10 cellular contexts compared by ENCODE assay signal in the genomic region with DNA sequence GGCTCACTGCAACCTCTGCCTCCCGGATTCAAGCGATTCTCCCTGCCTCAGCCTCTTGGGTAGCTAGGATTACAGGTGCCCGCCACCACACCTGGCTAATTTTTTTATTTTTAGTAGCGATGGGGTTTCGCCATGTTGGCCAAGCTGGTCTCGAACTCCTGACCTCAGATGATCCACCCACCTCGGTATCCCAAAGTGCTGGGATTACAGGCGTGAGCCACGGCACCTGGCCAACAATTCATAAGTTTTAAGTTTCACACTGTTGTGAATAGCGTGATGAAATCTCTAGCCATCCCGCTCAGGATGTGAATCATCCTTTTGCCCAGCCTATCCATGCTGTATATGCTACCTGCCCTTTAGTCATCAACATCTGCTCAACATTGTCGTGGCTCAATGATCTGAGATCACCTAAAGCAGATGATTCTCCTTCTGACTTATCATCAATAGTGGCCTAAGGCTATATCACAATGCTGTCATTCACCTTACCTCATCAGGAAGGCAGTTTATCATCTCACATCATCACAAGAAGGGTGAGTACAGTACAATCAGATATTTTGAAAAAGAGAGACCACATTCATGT. TPM values are rescaled to one million over a fixed set of nuclear protein-coding genes. Genes with fewer than 3 reads are reported as not detected.
A peak's percentile ranks its signal among the peaks of the same experiment; 100 is the strongest.
DNase-seq lines count a peak whose midpoint lies in the region; ATAC-seq lines count a peak whose summit lies in the region.
"Had no signal": no experiment of that assay in that cellular context is flagged by ENCODE, and none has a peak within 500 bp of the region (broad histone marks: within the 10 kb centered on the region; RNA-seq: fewer than 3 reads in every experiment).

No MANE protein-coding gene starts in this region.

- H3K36me3 ChIP-seq in aorta (ENCODE audit: control insufficient read depth in 1 of 2, insufficient read depth in 2 of 2, low read length in 1 of 2): no peaks in the 10 kb centered on the region

- H3K27ac Mint-ChIP-seq in activated T-cell treated with anti-CD3 and anti-CD28 coated beads, Interleukin-2, amount 50 U/mL, for 24 hours: peak overlapping the region; percentile 92
- peak overlapping the region; percentile 28 for H3K27ac Mint-ChIP-seq in stimulated activated naive B cell treated with anti-CD40 and anti-IgM and Interleukin-4, amounts not matched to agents 10 μg/mL and 1 μg/mL and 100 μg/mL, for 72 hours

- H3K4me3 Mint-ChIP-seq in activated T-cell treated with anti-CD3 and anti-CD28 coated beads, Interleukin-2, amount 50 U/mL, for 24 hours: peak overlapping the region; percentile 97
- H3K4me3 Mint-ChIP-seq in stimulated activated naive B cell treated with anti-CD40 and anti-IgM and Interleukin-4, amounts not matched to agents 10 μg/mL and 1 μg/mL and 100 μg/mL, for 72 hours: peak overlapping the region in 1 of 2 donors; percentile 41

- WGBS in aorta, 2 donors: 94 to 95% methylated on average over 12 of the region's 12 CpGs

- intact Hi-C loops in aorta (cut with DNase I): loop anchor here in 1 of 2 donors (5.0 kb wide), 1 partner anchor 68 kb away; a partner anchor contains a TSS

- no peak for DNase-seq in activated T-cell treated with anti-CD3 and anti-CD28 coated beads, Interleukin-2, amount 50 U/mL, for 24 hours
- no peak for DNase-seq in activated T-cell treated with anti-CD3 and anti-CD28 coated beads, Interleukin-2, amount 50 U/mL, for 1 hour
- DNase-seq in SIG-M5 treated with dmso at 0.1 percent for 504 hours (lab: John Stamatoyannopoulos, UW; ENCODE audit: unreplicated experiment) (peak; percentile 75), dermis microvascular lymphatic vessel endothelial cell (ENCODE audit: low read depth in 2 of 2) (peak; percentile 92 to 97), aorta (no peak), NCI-H524 treated with DMSO at 0.1 percent for 48 hours (lab: John Stamatoyannopoulos, UW) (no peak), NCI-H2171 treated with DMSO at 0.1 percent for 48 hours (lab: John Stamatoyannopoulos, UW) (no peak)
- no peak for DNase-seq in stimulated activated naive B cell treated with anti-CD40 and anti-IgM and Interleukin-4, amounts not matched to agents 10 μg/mL and 1 μg/mL and 100 μg/mL, for 72 hours
- DNase-seq: Caco-2, NCI-H1694 had no signal

- peaks cover 0 to 3% of the 10 kb centered on the region in 2 donors for H3K4me1 ChIP-seq in aorta (ENCODE audit: control insufficient read depth in 1 of 2, insufficient read depth in 2 of 2, low read length in 2 of 2)

- H3K36me3 Mint-ChIP-seq in activated T-cell treated with anti-CD3 and anti-CD28 coated beads, Interleukin-2, amount 50 U/mL, for 24 hours (ENCODE audit: low read depth): peaks cover 91% of the 10 kb centered on the region
- peaks cover 16 to 33% of the 10 kb centered on the region in 2 donors for H3K36me3 Mint-ChIP-seq in stimulated activated naive B cell treated with anti-CD40 and anti-IgM and Interleukin-4, amounts not matched to agents 10 μg/mL and 1 μg/mL and 100 μg/mL, for 72 hours

- H3K9me3 Mint-ChIP-seq in activated T-cell treated with anti-CD3 and anti-CD28 coated beads, Interleukin-2, amount 50 U/mL, for 24 hours: no peaks in the 10 kb centered on the region
- no peaks in the 10 kb centered on the region for H3K9me3 Mint-ChIP-seq in stimulated activated naive B cell treated with anti-CD40 and anti-IgM and Interleukin-4, amounts not matched to agents 10 μg/mL and 1 μg/mL and 100 μg/mL, for 72 hours

- H3K4me1 Mint-ChIP-seq in activated T-cell treated with anti-CD3 and anti-CD28 coated beads, Interleukin-2, amount 50 U/mL, for 24 hours (ENCODE audit: low read depth): peaks cover 75% of the 10 kb centered on the region
- peaks cover 40 to 74% of the 10 kb centered on the region in 2 donors for H3K4me1 Mint-ChIP-seq in stimulated activated naive B cell treated with anti-CD40 and anti-IgM and Interleukin-4, amounts not matched to agents 10 μg/mL and 1 μg/mL and 100 μg/mL, for 72 hours

- no peak overlapping the region for H3K4me3 ChIP-seq in aorta (ENCODE audit: low read length in 2 of 2)

- no peaks in the 10 kb centered on the region for H3K9me3 ChIP-seq in aorta (ENCODE audit: control insufficient read depth, low read length)
- H3K9me3 ChIP-seq: Caco-2 had no signal

- H3K27ac ChIP-seq in aorta (ENCODE audit: low read depth in 1 of 2, low read length in 2 of 2): no peak overlapping the region

- H3K27me3 Mint-ChIP-seq in activated T-cell treated with anti-CD3 and anti-CD28 coated beads, Interleukin-2, amount 50 U/mL, for 24 hours: no peaks in the 10 kb centered on the region
- no peaks in the 10 kb centered on the region for H3K27me3 Mint-ChIP-seq in stimulated activated naive B cell treated with anti-CD40 and anti-IgM and Interleukin-4, amounts not matched to agents 10 μg/mL and 1 μg/mL and 100 μg/mL, for 72 hours

- no peaks in the 10 kb centered on the region for H3K27me3 ChIP-seq in aorta (ENCODE audit: control insufficient read depth in 1 of 2, insufficient read depth in 2 of 2, low read length in 1 of 2)

- ATAC-seq in stimulated activated naive B cell treated with anti-CD40 and anti-IgM and Interleukin-4, amounts not matched to agents 10 μg/mL and 1 μg/mL and 100 μg/mL, for 72 hours (replicated peaks): no peak
- no peak for ATAC-seq in aorta (ENCODE audit: low FRiP score)

RNA-seq across cellular contexts. Expression of a gene that starts 2.6 kb away (rescaled TPM):
- total RNA-seq in dermis microvascular lymphatic vessel endothelial cell (27.7 and 31.1 TPM in 2 replicates), aorta (10 to 100 TPM; 36.4 to 42.3 TPM)
- polyA plus RNA-seq in aorta: 100 to 1,000 TPM in 1 of 2 donors, 10 to 100 TPM in 1; 74.6 to 116 TPM

RNA-seq across cellular contexts. Expression of a gene that starts 2.7 kb away (rescaled TPM):
- total RNA-seq in dermis microvascular lymphatic vessel endothelial cell (8.6 and 10.0 TPM in 2 replicates), aorta (10 to 100 TPM; 31.1 to 41.6 TPM)
- 10 to 100 TPM; 47.6 to 50.5 TPM for polyA plus RNA-seq in aorta

RNA-seq across cellular contexts. Expression of a gene that starts 17.1 kb away (rescaled TPM):
- total RNA-seq in dermis microvascular lymphatic vessel endothelial cell: 0.76 and 1.7 TPM in 2 replicates
- 1 to 10 TPM in 1 of 2 donors, under 1 TPM in 1; 0.78 to 2.5 TPM for total RNA-seq in aorta
- 10 to 100 TPM in 1 of 2 donors, 1 to 10 TPM in 1; 7.9 to 14.8 TPM for polyA plus RNA-seq in aorta

RNA-seq across cellular contexts. Expression of a gene that starts 17.2 kb away (rescaled TPM):
- total RNA-seq in dermis microvascular lymphatic vessel endothelial cell (32.3 and 60.6 TPM in 2 replicates), aorta (10 to 100 TPM; 44.7 to 46.8 TPM)
- polyA plus RNA-seq in aorta: 10 to 100 TPM; 25.2 to 39.7 TPM

RNA-seq across cellular contexts. Expression of a gene that starts 25.9 kb away (rescaled TPM):
- under 0.01 and 0.26 TPM in 2 replicates for total RNA-seq in dermis microvascular lymphatic vessel endothelial cell
- total RNA-seq in aorta: under 1 TPM; 0.24 to 0.26 TPM
- polyA plus RNA-seq in aorta: not detected

Comparison
In these comparisons a context has a peak if more than half of its experiments do, and no peak if none do; other contexts are left out.
1. DNase-seq: peak in SIG-M5 treated with dmso at 0.1 percent for 504 hours (single experiment) and dermis microvascular lymphatic vessel endothelial cell (2 of 2); none in activated T-cell treated with anti-CD3 and anti-CD28 coated beads, Interleukin-2, amount 50 U/mL, for 24 hours (single experiment), activated T-cell treated with anti-CD3 and anti-CD28 coated beads, Interleukin-2, amount 50 U/mL, for 1 hour (single experiment), stimulated activated naive B cell treated with anti-CD40 and anti-IgM and Interleukin-4, amounts not matched to agents 10 μg/mL and 1 μg/mL and 100 μg/mL, for 72 hours (single experiment), aorta (0 of 2), NCI-H524 treated with DMSO at 0.1 percent for 48 hours (single experiment) and NCI-H2171 treated with DMSO at 0.1 percent for 48 hours (single experiment).